Comparison of ENCODE assay signal across 9 cellular contexts in the genomic region with DNA sequence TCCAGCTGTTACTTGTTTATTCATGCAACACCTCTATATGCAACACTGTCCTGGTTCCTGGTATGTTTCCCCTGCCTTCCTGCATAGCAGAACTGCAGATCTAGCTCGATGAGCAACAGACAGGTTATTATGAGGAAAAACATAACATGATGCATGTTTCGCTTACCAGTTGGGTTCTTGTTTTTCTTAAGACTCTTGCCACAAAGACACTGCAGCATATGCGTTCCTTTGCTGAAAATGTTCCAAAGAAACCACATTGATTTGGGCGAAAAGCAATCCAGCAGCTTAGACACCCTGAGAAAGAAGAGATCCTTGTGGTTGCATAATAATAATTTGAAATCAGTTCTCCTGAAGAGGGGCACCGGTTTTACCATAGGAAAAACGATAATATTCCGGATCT. TPM values are rescaled to one million over a fixed set of nuclear protein-coding genes. Genes with fewer than 3 reads are reported as not detected.
DNase-seq lines count a peak whose midpoint lies in the region; ATAC-seq and TF ChIP-seq lines count a peak whose summit lies in the region.
"Had no signal": no experiment of that assay in that cellular context is flagged by ENCODE, and none has a peak within 500 bp of the region (broad histone marks: within the 10 kb centered on the region; RNA-seq: fewer than 3 reads in every experiment).

No MANE protein-coding gene starts in this region.

- ATAC-seq in activated T-cell treated with anti-CD3 and anti-CD28 coated beads, Interleukin-2, amount 50 U/mL, for 4 hours, result peak; percentile 19 to 29
- ATAC-seq in lower lobe of right lung, result no peak
- ATAC-seq in HG02610 (IDR thresholded peaks at IDR 0.05; ENCODE audit: unreplicated experiment), result no peak
- no peak for ATAC-seq in GM21619 (IDR thresholded peaks at IDR 0.05; ENCODE audit: unreplicated experiment)

- H3K9me3 Mint-ChIP-seq in activated T-cell treated with anti-CD3 and anti-CD28 coated beads, Interleukin-2, amount 50 U/mL, for 4 hours, result no peaks in the 10 kb centered on the region
- H3K9me3 Mint-ChIP-seq in type B pancreatic cell, result no peaks in the 10 kb centered on the region

- peaks cover 57% of the 10 kb centered on the region for H3K27me3 Mint-ChIP-seq in activated T-cell treated with anti-CD3 and anti-CD28 coated beads, Interleukin-2, amount 50 U/mL, for 4 hours (ENCODE audit: low read depth)
- peaks cover 94% of the 10 kb centered on the region for H3K27me3 Mint-ChIP-seq in type B pancreatic cell

- H3K27ac Mint-ChIP-seq in type B pancreatic cell, result no peak overlapping the region

- no peaks in the 10 kb centered on the region for H3K9me3 ChIP-seq in lower lobe of right lung

- no peaks in the 10 kb centered on the region for H3K36me3 Mint-ChIP-seq in activated T-cell treated with anti-CD3 and anti-CD28 coated beads, Interleukin-2, amount 50 U/mL, for 4 hours (ENCODE audit: insufficient read depth)
- no peaks in the 10 kb centered on the region for H3K36me3 Mint-ChIP-seq in type B pancreatic cell

- H3K27ac ChIP-seq in lower lobe of right lung, result no peak overlapping the region

- peaks cover 28% of the 10 kb centered on the region for H3K4me1 Mint-ChIP-seq in activated T-cell treated with anti-CD3 and anti-CD28 coated beads, Interleukin-2, amount 50 U/mL, for 4 hours (ENCODE audit: low read depth)
- peaks cover 9% of the 10 kb centered on the region for H3K4me1 Mint-ChIP-seq in type B pancreatic cell (ENCODE audit: unreplicated experiment)

- H3K36me3 ChIP-seq in lower lobe of right lung, result no peaks in the 10 kb centered on the region

- peak overlapping the region; percentile 56 for H3K4me3 ChIP-seq in lower lobe of right lung

- H3K27me3 ChIP-seq in lower lobe of right lung (ENCODE audit: low read depth), result peaks cover 35% of the 10 kb centered on the region

- intact Hi-C loops in lower lobe of right lung (cut with DNase I), result no loop called here

- DNase-seq in activated T-cell treated with anti-CD3 and anti-CD28 coated beads, Interleukin-2, amount 50 U/mL, for 4 hours, result no peak
- no peak for DNase-seq in activated T-cell treated with anti-CD3 and anti-CD28 coated beads, Interleukin-2, amount 50 U/mL, for 1 hour
- peak; percentile 68 for DNase-seq in cerebellar cortex (ENCODE audit: low spot score)
- no peak for DNase-seq in lower lobe of right lung
- no peak for DNase-seq in type B pancreatic cell (ENCODE audit: extremely low spot score, unreplicated experiment)
- DNase-seq in cortex of kidney (lab: John Stamatoyannopoulos, UW), result no peak
- DNase-seq: NCI-H526 had no signal

- TF ChIP-seq CTCF in lower lobe of right lung (IDR thresholded peaks at IDR 0.05) (no peak), type B pancreatic cell (conservative IDR thresholded peaks at IDR 0.05) (no peak)

- H3K4me3 Mint-ChIP-seq in activated T-cell treated with anti-CD3 and anti-CD28 coated beads, Interleukin-2, amount 50 U/mL, for 4 hours, result peak overlapping the region; percentile 68
- peak overlapping the region; percentile 81 for H3K4me3 Mint-ChIP-seq in type B pancreatic cell

- H3K4me1 ChIP-seq in lower lobe of right lung, result peaks cover 15% of the 10 kb centered on the region

RNA-seq across cellular contexts. Expression of gene FGF14, which starts 0.5 kb away (rescaled TPM):
- not detected for total RNA-seq in activated T-cell treated with anti-CD3 and anti-CD28 coated beads, Interleukin-2, amount 50 U/mL, for 4 hours
- total RNA-seq in lower lobe of right lung (5.0 TPM), type B pancreatic cell (ENCODE audit: low replicate concordance) (4.2 and 6.7 TPM in 2 replicates)

Comparison
In these comparisons a context has a peak if more than half of its experiments do, and no peak if none do; other contexts are left out.
1. ATAC-seq: peak in activated T-cell treated with anti-CD3 and anti-CD28 coated beads, Interleukin-2, amount 50 U/mL, for 4 hours (2 of 2); none in lower lobe of right lung (0 of 2), HG02610 (single experiment) and GM21619 (single experiment).